ENCODE assay signal across 11 cellular contexts in the genomic region with DNA sequence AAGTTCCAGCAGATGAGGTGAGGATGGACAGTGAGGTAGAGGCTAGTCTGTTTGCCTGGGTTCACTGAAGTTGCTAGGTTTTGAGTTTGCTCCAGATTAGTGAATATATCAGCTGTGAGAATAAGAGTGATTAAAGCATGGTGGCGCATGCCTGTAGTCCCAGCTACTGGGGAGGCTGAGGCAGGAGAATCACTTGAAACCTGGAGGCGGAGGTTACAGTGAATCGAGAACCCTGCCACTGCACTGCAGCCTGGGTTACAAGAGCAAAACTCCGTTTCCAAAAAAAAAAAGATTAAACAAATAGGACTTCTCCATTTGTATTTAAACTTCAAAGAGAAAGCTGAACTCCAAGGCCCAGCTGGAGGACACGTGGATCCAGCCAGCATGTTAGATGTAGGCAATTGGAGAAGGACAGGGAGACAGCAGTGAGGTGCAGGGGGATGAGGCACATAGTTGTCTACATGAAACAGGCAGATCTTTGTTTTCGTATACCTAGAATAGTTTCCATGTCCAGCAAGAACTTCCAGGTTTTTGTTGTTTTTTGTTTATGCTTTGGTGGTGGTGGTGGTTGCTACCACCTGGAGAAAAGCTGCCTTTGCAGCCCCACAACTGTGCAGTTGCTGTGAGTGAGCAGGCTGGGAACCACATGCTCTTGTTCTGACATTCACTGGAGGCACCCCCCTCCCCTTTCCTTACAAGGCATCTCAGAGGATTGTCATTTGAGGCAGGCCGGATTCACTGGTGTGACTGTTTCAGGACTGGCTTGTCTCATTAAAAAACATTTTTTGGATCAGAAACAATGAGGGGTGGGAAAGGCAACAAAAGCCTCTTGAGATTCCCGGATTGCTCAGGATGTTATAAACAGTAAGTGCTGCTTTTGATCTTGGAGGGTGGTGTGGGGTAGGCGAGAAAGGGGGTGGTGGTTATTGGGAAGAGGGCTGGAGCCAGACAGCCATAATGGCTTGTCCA.
DNase-seq lines count a peak whose midpoint lies in the region; ATAC-seq and TF ChIP-seq lines count a peak whose summit lies in the region.
"Had no signal": no experiment of that assay in that cellular context is flagged by ENCODE, and none has a peak within 500 bp of the region (broad histone marks: within the 10 kb centered on the region; RNA-seq: fewer than 3 reads in every experiment).

No MANE protein-coding gene starts in this region.

- ATAC-seq in left ventricle myocardium superior, result peak; percentile 24
- no peak for ATAC-seq in Right ventricle myocardium superior (ENCODE audit: poor library complexity)
- ATAC-seq in HG03378 (IDR thresholded peaks at IDR 0.05; ENCODE audit: unreplicated experiment), result no peak

- H3K4me3 Mint-ChIP-seq in stimulated activated naive CD8-positive, alpha-beta T cell treated with anti-CD3 and anti-CD28 coated beads, Interleukin-15, Interleukin-2, amounts not matched to agents 100 ng/mL and 50 ng/mL, for 24 hours, result peak overlapping the region; percentile 60

- 74 to 75% methylated on average over 9 of the region's 9 CpGs for WGBS in lower leg skin, 2 donors

- H3K36me3 Mint-ChIP-seq in stimulated activated naive CD8-positive, alpha-beta T cell treated with anti-CD3 and anti-CD28 coated beads, Interleukin-15, Interleukin-2, amounts not matched to agents 100 ng/mL and 50 ng/mL, for 24 hours (ENCODE audit: low read depth), result peaks cover 25% of the 10 kb centered on the region

- H3K4me3 ChIP-seq in lower leg skin (ENCODE audit: low read depth, poor library complexity, severe bottlenecking), result no peak overlapping the region

- H3K4me1 Mint-ChIP-seq in stimulated activated naive CD8-positive, alpha-beta T cell treated with anti-CD3 and anti-CD28 coated beads, Interleukin-15, Interleukin-2, amounts not matched to agents 100 ng/mL and 50 ng/mL, for 24 hours (ENCODE audit: low read depth), result peaks cover 99% of the 10 kb centered on the region

- no peak for DNase-seq in left ventricle myocardium superior
- DNase-seq in Right ventricle myocardium superior, result no peak
- peak; percentile 23 for DNase-seq in SK-N-DZ (ENCODE audit: low spot score)
- DNase-seq in iPS-NIHi7 (ENCODE audit: extremely low spot score), result peak; percentile 34
- DNase-seq in effector CD8-positive, alpha-beta T cell (lab: John Stamatoyannopoulos, UW), result no peak
- DNase-seq in lower leg skin (ENCODE audit: low spot score in 2 of 2), result no peak
- DNase-seq: activated effector memory CD4-positive, alpha-beta T cell treated with anti-CD3 and anti-CD28 coated beads, Interleukin-2, amount 50 U/mL, for 16 hours; KG1; NCI-H446 had no signal

- no peak for TF ChIP-seq POLR2A in lower leg skin (IDR thresholded peaks at IDR 0.05)

- no peak for TF ChIP-seq CTCF in lower leg skin (IDR thresholded peaks at IDR 0.05)

- peak overlapping the region; percentile 84 for H3K27ac Mint-ChIP-seq in stimulated activated naive CD8-positive, alpha-beta T cell treated with anti-CD3 and anti-CD28 coated beads, Interleukin-15, Interleukin-2, amounts not matched to agents 100 ng/mL and 50 ng/mL, for 24 hours

- H3K27me3 Mint-ChIP-seq in stimulated activated naive CD8-positive, alpha-beta T cell treated with anti-CD3 and anti-CD28 coated beads, Interleukin-15, Interleukin-2, amounts not matched to agents 100 ng/mL and 50 ng/mL, for 24 hours, result no peaks in the 10 kb centered on the region

- intact Hi-C loops in left ventricle myocardium superior (cut with micrococcal nuclease), result no loop called here
- intact Hi-C loops in Right ventricle myocardium superior (cut with DNase I), result no loop called here
- intact Hi-C loops in lower leg skin (cut with DNase I; ENCODE audit: low total_unique reads), result no loop called here

- H3K9me3 Mint-ChIP-seq in stimulated activated naive CD8-positive, alpha-beta T cell treated with anti-CD3 and anti-CD28 coated beads, Interleukin-15, Interleukin-2, amounts not matched to agents 100 ng/mL and 50 ng/mL, for 24 hours, result no peaks in the 10 kb centered on the region

Comparison
In these comparisons a context has a peak if more than half of its experiments do, and no peak if none do; other contexts are left out.
1. DNase-seq: peak in SK-N-DZ (single experiment) and iPS-NIHi7 (single experiment); none in left ventricle myocardium superior (single experiment), Right ventricle myocardium superior (single experiment), effector CD8-positive, alpha-beta T cell (single experiment) and lower leg skin (0 of 2).